Comparison of ENCODE assay signal across 20 cellular contexts in genomic region chr2:238022594-238023157, GRCh38.
"Had no signal": no experiment of that assay in that cellular context is flagged by ENCODE, and none has a peak within 500 bp of the region (broad histone marks: within the 10 kb centered on the region; RNA-seq: fewer than 3 reads in every experiment).

No MANE protein-coding gene starts in this region.

- DNase-seq: activated CD4-positive, alpha-beta T cell treated with anti-CD3 and anti-CD28 coated beads for 36 hours; activated CD4-positive, alpha-beta T cell treated with anti-CD3 and anti-CD28 coated beads, Interleukin-2, amount 50 U/mL, for 48 hours; activated naive CD4-positive, alpha-beta T cell treated with Interleukin-2 at 50 U/mL for 16 hours; activated naive CD8-positive, alpha-beta T cell treated with anti-CD3 and anti-CD28 coated beads, Interleukin-2, amount 10 ng/mL, durations not matched to agents 7 days and 5 days; body of pancreas; effector CD4-positive, alpha-beta T cell; erythroblast; foreskin keratinocyte; lower lobe of right lung; naive B cell; retina; stimulated activated CD4-positive, alpha-beta T cell treated with anti-CD3 and anti-CD28 coated beads, Interleukin-4, amount 100 ng/mL, for 24 hours; T1000 had no signal

- H3K4me1 Mint-ChIP-seq: neural progenitor cell had no signal

- H3K9me3 ChIP-seq: body of pancreas, lower lobe of right lung, tibial nerve had no signal

- H3K36me3 ChIP-seq: neural progenitor cell had no signal

- H3K4me3 Mint-ChIP-seq: activated CD4-positive, alpha-beta T cell treated with anti-CD3 and anti-CD28 coated beads for 36 hours; activated naive CD8-positive, alpha-beta T cell treated with anti-CD3 and anti-CD28 coated beads, Interleukin-2, amount 10 ng/mL, durations not matched to agents 7 days and 5 days; dendritic cell treated with granulocyte-macrophage colony-stimulating factor and Interleukin-4, amounts not matched to agents 40 ng/mL and 50 ng/mL, for 4 days; naive B cell; neural progenitor cell; stimulated activated naive CD8-positive, alpha-beta T cell treated with anti-CD3 and anti-CD28 coated beads, Interleukin-15, Interleukin-2, amounts not matched to agents 100 ng/mL and 50 ng/mL, for 24 hours; WTC11 had no signal

- H3K4me2 ChIP-seq: neural progenitor cell had no signal

- H3K27me3 Mint-ChIP-seq: activated CD4-positive, alpha-beta T cell treated with anti-CD3 and anti-CD28 coated beads for 36 hours; activated naive CD8-positive, alpha-beta T cell treated with anti-CD3 and anti-CD28 coated beads, Interleukin-2, amount 10 ng/mL, durations not matched to agents 7 days and 5 days; dendritic cell treated with granulocyte-macrophage colony-stimulating factor and Interleukin-4, amounts not matched to agents 40 ng/mL and 50 ng/mL, for 4 days; naive B cell; progenitor cell of endocrine pancreas; stimulated activated naive CD8-positive, alpha-beta T cell treated with anti-CD3 and anti-CD28 coated beads, Interleukin-15, Interleukin-2, amounts not matched to agents 100 ng/mL and 50 ng/mL, for 24 hours had no signal

- H3K27me3 ChIP-seq: body of pancreas, foreskin keratinocyte, neural progenitor cell, tibial nerve had no signal

- H3K27ac Mint-ChIP-seq: activated CD4-positive, alpha-beta T cell treated with anti-CD3 and anti-CD28 coated beads for 36 hours; activated naive CD8-positive, alpha-beta T cell treated with anti-CD3 and anti-CD28 coated beads, Interleukin-2, amount 10 ng/mL, durations not matched to agents 7 days and 5 days; dendritic cell treated with granulocyte-macrophage colony-stimulating factor and Interleukin-4, amounts not matched to agents 40 ng/mL and 50 ng/mL, for 4 days; neural progenitor cell; progenitor cell of endocrine pancreas; stimulated activated naive CD8-positive, alpha-beta T cell treated with anti-CD3 and anti-CD28 coated beads, Interleukin-15, Interleukin-2, amounts not matched to agents 100 ng/mL and 50 ng/mL, for 24 hours; WTC11 had no signal

- ATAC-seq: activated CD4-positive, alpha-beta T cell treated with anti-CD3 and anti-CD28 coated beads for 36 hours; body of pancreas; foreskin keratinocyte; left lobe of liver; lower lobe of right lung; WTC11 had no signal

- H3K9me3 Mint-ChIP-seq: activated naive CD8-positive, alpha-beta T cell treated with anti-CD3 and anti-CD28 coated beads, Interleukin-2, amount 10 ng/mL, durations not matched to agents 7 days and 5 days; dendritic cell treated with granulocyte-macrophage colony-stimulating factor and Interleukin-4, amounts not matched to agents 40 ng/mL and 50 ng/mL, for 4 days; naive B cell; neural progenitor cell; stimulated activated naive CD8-positive, alpha-beta T cell treated with anti-CD3 and anti-CD28 coated beads, Interleukin-15, Interleukin-2, amounts not matched to agents 100 ng/mL and 50 ng/mL, for 24 hours; WTC11 had no signal

- H3K4me3 ChIP-seq: body of pancreas, lower lobe of right lung, neural progenitor cell, tibial nerve had no signal

- H2AFZ ChIP-seq: neural progenitor cell had no signal

- H3K27ac ChIP-seq: body of pancreas, foreskin keratinocyte, lower lobe of right lung, neural progenitor cell had no signal

- H3K4me1 ChIP-seq: body of pancreas, lower lobe of right lung, neural progenitor cell, tibial nerve had no signal
